21 cellular contexts compared by ENCODE assay signal in the genomic region with DNA sequence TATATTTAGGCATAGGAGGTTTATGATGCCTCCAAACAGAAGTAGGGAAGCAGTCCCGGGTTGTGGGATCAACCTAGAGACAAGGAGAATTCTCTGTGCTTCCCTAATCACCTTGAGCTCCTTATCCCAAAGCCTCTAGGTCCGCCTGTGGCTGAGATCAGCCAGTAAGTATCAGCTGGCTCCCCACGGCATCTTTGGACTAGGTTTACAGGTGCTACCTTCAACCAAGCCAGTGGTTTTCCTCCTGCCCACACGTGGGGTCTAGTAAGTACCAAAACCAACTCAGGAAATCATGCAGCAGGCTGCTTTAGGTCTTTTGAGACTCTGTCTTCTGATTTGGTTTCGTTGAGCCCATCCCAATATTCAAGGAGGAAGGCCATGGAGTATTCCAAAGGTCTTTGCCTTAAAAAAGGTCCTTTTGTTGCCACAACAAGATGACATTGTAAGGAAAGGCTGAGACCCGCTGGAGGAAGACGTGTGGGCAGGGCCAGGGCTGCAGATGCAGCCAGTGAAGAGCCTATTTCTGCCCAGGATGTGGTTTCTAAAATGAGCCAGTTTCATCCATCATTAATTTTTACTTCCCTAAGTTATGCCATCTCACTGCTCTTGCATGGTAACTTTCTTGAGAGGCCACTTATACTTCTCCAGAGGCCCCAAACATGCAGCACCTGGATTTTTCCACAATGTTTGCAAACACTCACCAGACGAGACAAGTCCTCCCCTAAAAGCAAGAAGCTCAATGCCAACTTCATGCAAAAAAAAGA.
A peak's percentile ranks its signal among the peaks of the same experiment; 100 is the strongest.
DNase-seq lines count a peak whose midpoint lies in the region; ATAC-seq and TF ChIP-seq lines count a peak whose summit lies in the region.
"Had no signal": no experiment of that assay in that cellular context is flagged by ENCODE, and none has a peak within 500 bp of the region (broad histone marks: within the 10 kb centered on the region; RNA-seq: fewer than 3 reads in every experiment).

No MANE protein-coding gene starts in this region.

- no peaks in the 10 kb centered on the region for H3K36me3 ChIP-seq in Karpas-422 (ENCODE audit: insufficient read depth, low read length)
- H3K36me3 ChIP-seq in endodermal cell (ENCODE audit: control insufficient read depth, insufficient read depth, low read length) = no peaks in the 10 kb centered on the region
- H3K36me3 ChIP-seq: heart right ventricle, ovary, sigmoid colon had no signal

- no peaks in the 10 kb centered on the region for H3K4me1 Mint-ChIP-seq in stimulated activated effector memory CD8-positive, alpha-beta T cell treated with anti-CD3 and anti-CD28 coated beads, Interleukin-12 subunit alpha, Interleukin-12 subunit beta, amount 100 ng/mL, for 72 hours
- H3K4me1 Mint-ChIP-seq in endodermal cell = peaks cover 39% of the 10 kb centered on the region

- no peak overlapping the region for H2AFZ ChIP-seq in Karpas-422 (ENCODE audit: low read length)

- no peaks in the 10 kb centered on the region for H3K9me2 ChIP-seq in Karpas-422 (replicated peaks; ENCODE audit: insufficient read depth, low read length)

- H3K4me3 ChIP-seq in Karpas-422 (ENCODE audit: low read length) (no peak overlapping the region), endodermal cell (ENCODE audit: low read length) (no peak overlapping the region)
- H3K4me3 ChIP-seq: A549, heart right ventricle, ovary, sigmoid colon had no signal

- H3K27me3 ChIP-seq in Karpas-422 (ENCODE audit: low read length) = 0 out of 2 replicates have a peak, but pooled peaks cover 3% of the 10 kb centered on the region
- H3K27me3 ChIP-seq in endodermal cell (ENCODE audit: control insufficient read depth, insufficient read depth, low read length, poor library complexity, severe bottlenecking) = no peaks in the 10 kb centered on the region
- H3K27me3 ChIP-seq: ovary, sigmoid colon had no signal

- no peak overlapping the region for H3K9ac ChIP-seq in Karpas-422 (ENCODE audit: low read length)
- H3K9ac ChIP-seq in endodermal cell (ENCODE audit: extremely low read depth, low read length, poor library complexity, severe bottlenecking) = no peak overlapping the region

- no peak for TF ChIP-seq CTCF in endodermal cell (conservative IDR thresholded peaks at IDR 0.05)

- H3K79me2 ChIP-seq in Karpas-422 (ENCODE audit: low read length) = no peaks in the 10 kb centered on the region

- H3K36me3 Mint-ChIP-seq in stimulated activated effector memory CD8-positive, alpha-beta T cell treated with anti-CD3 and anti-CD28 coated beads, Interleukin-12 subunit alpha, Interleukin-12 subunit beta, amount 100 ng/mL, for 72 hours = no peaks in the 10 kb centered on the region
- peaks cover 2% of the 10 kb centered on the region for H3K36me3 Mint-ChIP-seq in endodermal cell (ENCODE audit: low read depth)
- H3K36me3 Mint-ChIP-seq: activated naive CD8-positive, alpha-beta T cell; naive B cell had no signal

- H3K27me3 Mint-ChIP-seq in endodermal cell (ENCODE audit: insufficient read depth) = peaks cover 10% of the 10 kb centered on the region
- H3K27me3 Mint-ChIP-seq: naive B cell had no signal

- peak; percentile 48 for ATAC-seq in stimulated activated effector memory CD8-positive, alpha-beta T cell treated with anti-CD3 and anti-CD28 coated beads, Interleukin-12 subunit alpha, Interleukin-12 subunit beta, amount 100 ng/mL, for 72 hours
- ATAC-seq: A549; activated CD8-positive, alpha-beta T cell treated with anti-CD3 and anti-CD28 coated beads for 36 hours; heart right ventricle had no signal

- WGBS in endodermal cell (ENCODE audit: insufficient coverage in 1 of 2, insufficient read length in 1 of 2), 2 experiments = 83 to 92% methylated on average over 3 to 8 of the region's 8 CpGs

- DNase-seq in NOMO-1 (lab: John Stamatoyannopoulos, UW; ENCODE audit: unreplicated experiment in 2 of 2) (peak; percentile 0), NOMO-1 treated with dmso at 0.1 percent for 144 hours (lab: John Stamatoyannopoulos, UW; ENCODE audit: unreplicated experiment) (no peak), Karpas-422 (no peak), NOMO-1 treated with DMSO at 0.1 percent for 48 hours (lab: John Stamatoyannopoulos, UW; ENCODE audit: unreplicated experiment) (peak; percentile 5), D341Med (ENCODE audit: low spot score) (no peak), kidney glomerular epithelial cell (lab: John Stamatoyannopoulos, UW) (no peak), endodermal cell (no peak)
- no peak for DNase-seq in stimulated activated effector memory CD8-positive, alpha-beta T cell treated with anti-CD3 and anti-CD28 coated beads, Interleukin-12 subunit alpha, Interleukin-12 subunit beta, amount 100 ng/mL, for 72 hours (ENCODE audit: low spot score in 2 of 2)
- DNase-seq: activated CD8-positive, alpha-beta T cell treated with anti-CD3 and anti-CD28 coated beads for 36 hours; heart right ventricle; mammary epithelial cell; naive B cell; NCI-H2081; NCI-H510A; ovary; sigmoid colon; T-helper 1 cell; trophoblast cell had no signal

- H3K4me1 ChIP-seq in Karpas-422 (ENCODE audit: low read length) (peaks cover 14% of the 10 kb centered on the region), endodermal cell (ENCODE audit: control insufficient read depth, insufficient read depth, low read length) (peaks cover 15% of the 10 kb centered on the region)
- H3K4me1 ChIP-seq: A549, heart right ventricle, sigmoid colon had no signal

- no peaks in the 10 kb centered on the region for H3K9me3 ChIP-seq in Karpas-422 (ENCODE audit: low read length)
- no peaks in the 10 kb centered on the region for H3K9me3 ChIP-seq in endodermal cell (ENCODE audit: control insufficient read depth, low read length)
- H3K9me3 ChIP-seq: A549, heart right ventricle, ovary, sigmoid colon had no signal

- H3K4me2 ChIP-seq in Karpas-422 (ENCODE audit: low read depth, low read length, poor library complexity, severe bottlenecking) = peak overlapping the region; percentile 24
- H3K4me2 ChIP-seq: A549 had no signal

- H3K9me3 Mint-ChIP-seq in stimulated activated effector memory CD8-positive, alpha-beta T cell treated with anti-CD3 and anti-CD28 coated beads, Interleukin-12 subunit alpha, Interleukin-12 subunit beta, amount 100 ng/mL, for 72 hours = no peaks in the 10 kb centered on the region
- H3K9me3 Mint-ChIP-seq in endodermal cell = peaks cover 3% of the 10 kb centered on the region
- H3K9me3 Mint-ChIP-seq: activated CD8-positive, alpha-beta T cell treated with anti-CD3 and anti-CD28 coated beads for 36 hours; naive B cell; stimulated activated naive CD8-positive, alpha-beta T cell treated with anti-CD3 and anti-CD28 coated beads, Interleukin-15, Interleukin-2, amounts not matched to agents 100 ng/mL and 50 ng/mL, for 24 hours had no signal

- no peak overlapping the region for H3K27ac Mint-ChIP-seq in stimulated activated effector memory CD8-positive, alpha-beta T cell treated with anti-CD3 and anti-CD28 coated beads, Interleukin-12 subunit alpha, Interleukin-12 subunit beta, amount 100 ng/mL, for 72 hours
- H3K27ac Mint-ChIP-seq in endodermal cell = no peak overlapping the region
- H3K27ac Mint-ChIP-seq: activated CD8-positive, alpha-beta T cell treated with anti-CD3 and anti-CD28 coated beads for 36 hours; activated naive CD8-positive, alpha-beta T cell; stimulated activated naive CD8-positive, alpha-beta T cell treated with anti-CD3 and anti-CD28 coated beads, Interleukin-15, Interleukin-2, amounts not matched to agents 100 ng/mL and 50 ng/mL, for 24 hours had no signal

- no peak overlapping the region for H3K4me3 Mint-ChIP-seq in stimulated activated effector memory CD8-positive, alpha-beta T cell treated with anti-CD3 and anti-CD28 coated beads, Interleukin-12 subunit alpha, Interleukin-12 subunit beta, amount 100 ng/mL, for 72 hours
- no peak overlapping the region for H3K4me3 Mint-ChIP-seq in endodermal cell
- H3K4me3 Mint-ChIP-seq: activated CD8-positive, alpha-beta T cell treated with anti-CD3 and anti-CD28 coated beads for 36 hours; activated naive CD8-positive, alpha-beta T cell; naive B cell; stimulated activated naive CD8-positive, alpha-beta T cell treated with anti-CD3 and anti-CD28 coated beads, Interleukin-15, Interleukin-2, amounts not matched to agents 100 ng/mL and 50 ng/mL, for 24 hours had no signal

- H4K20me1 ChIP-seq in Karpas-422 (ENCODE audit: insufficient read depth, low read depth, low read length) = no peaks in the 10 kb centered on the region

- H3K27ac ChIP-seq in Karpas-422 (ENCODE audit: low read length) = no peak overlapping the region
- H3K27ac ChIP-seq in endodermal cell (ENCODE audit: low read depth, low read length) = no peak overlapping the region
- H3K27ac ChIP-seq: A549, heart right ventricle, ovary, sigmoid colon had no signal

Comparison
In these comparisons a context has a peak if more than half of its experiments do, and no peak if none do; other contexts are left out.
1. DNase-seq: peak in NOMO-1 (2 of 2) and NOMO-1 treated with DMSO at 0.1 percent for 48 hours (single experiment); none in NOMO-1 treated with dmso at 0.1 percent for 144 hours (single experiment), Karpas-422 (single experiment), stimulated activated effector memory CD8-positive, alpha-beta T cell treated with anti-CD3 and anti-CD28 coated beads, Interleukin-12 subunit alpha, Interleukin-12 subunit beta, amount 100 ng/mL, for 72 hours (0 of 2), D341Med (single experiment), kidney glomerular epithelial cell (single experiment) and endodermal cell (single experiment).